Comparison of ENCODE assay signal across 24 cellular contexts in the genomic region with DNA sequence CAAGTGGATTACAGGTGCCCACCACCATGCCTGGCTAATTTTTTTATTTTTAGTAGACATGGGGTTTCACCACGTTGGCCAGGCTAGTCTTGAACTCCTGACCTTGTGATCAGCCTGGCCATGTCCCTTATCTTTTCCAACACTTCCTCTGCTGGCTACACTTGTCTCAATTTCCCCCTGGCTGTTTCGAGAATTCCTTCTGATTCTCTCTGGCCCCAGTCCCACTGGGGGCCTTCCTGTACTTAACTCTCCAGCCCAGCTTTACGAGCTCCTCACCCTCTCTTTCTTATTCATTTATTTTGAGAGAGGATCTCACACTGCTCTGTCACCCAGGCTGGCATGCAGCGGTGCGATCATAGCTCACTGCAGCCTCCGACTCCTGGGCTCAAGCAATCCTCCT.
"Had no signal": no experiment of that assay in that cellular context is flagged by ENCODE, and none has a peak within 500 bp of the region (broad histone marks: within the 10 kb centered on the region; RNA-seq: fewer than 3 reads in every experiment).

No MANE protein-coding gene starts in this region.

- ATAC-seq: activated T-helper 17 cell treated with anti-CD3 and anti-CD28 coated beads, Interleukin-2, amount 50 U/mL, for 72 hours; T-helper 17 cell had no signal

- H3K4me1 ChIP-seq: Peyer's patch had no signal

- H3K27ac ChIP-seq: Peyer's patch had no signal

- H3K27me3 Mint-ChIP-seq: activated CD4-positive, alpha-beta memory T cell treated with anti-CD3 and anti-CD28 coated beads, Interleukin-2, amount 10 ng/mL, durations not matched to agents 7 days and 5 days; activated naive CD8-positive, alpha-beta T cell treated with anti-CD3 and anti-CD28 coated beads for 36 hours had no signal

- FAIRE-seq: TTC549 had no signal

- H3K27me3 ChIP-seq: Peyer's patch had no signal

- H3K9me3 Mint-ChIP-seq: activated CD4-positive, alpha-beta memory T cell treated with anti-CD3 and anti-CD28 coated beads, Interleukin-2, amount 10 ng/mL, durations not matched to agents 7 days and 5 days; activated naive CD4-positive, alpha-beta T cell treated with anti-CD3 and anti-CD28 coated beads, Interleukin-2, amount 10 ng/mL, durations not matched to agents 7 days and 5 days; activated naive CD8-positive, alpha-beta T cell treated with anti-CD3 and anti-CD28 coated beads for 36 hours; activated T-helper 17 cell treated with anti-CD3 and anti-CD28 coated beads, Interleukin-2, amount 50 U/mL, for 72 hours had no signal

- H3K4me3 ChIP-seq: Peyer's patch had no signal

- H3K9me3 ChIP-seq: Peyer's patch had no signal

- DNase-seq: activated CD4-positive, alpha-beta memory T cell treated with anti-CD3 and anti-CD28 coated beads, Interleukin-2, amount 10 ng/mL, durations not matched to agents 7 days and 5 days; activated CD4-positive, alpha-beta T cell treated with anti-CD3 and anti-CD28 coated beads, Interleukin-2, amount 50 U/mL, for 1 hour; activated CD4-positive, CD25-positive, alpha-beta regulatory T cell; activated gamma-delta T cell treated with Interleukin-2 at 50 U/mL for 16 hours; activated naive CD4-positive, alpha-beta T cell treated with anti-CD3 and anti-CD28 coated beads, Interleukin-2, amount 10 ng/mL, durations not matched to agents 7 days and 5 days; activated naive CD8-positive, alpha-beta T cell treated with anti-CD3 and anti-CD28 coated beads for 36 hours; activated T-cell treated with anti-CD3 and anti-CD28 coated beads for 4 hours; activated T-cell treated with anti-CD3 and anti-CD28 coated beads, Interleukin-2, amount 50 U/mL, for 48 hours; Kasumi-1; KBM-7; NCI-H1105 treated with DMSO at 0.1 percent for 48 hours; NCI-H1436 treated with DMSO at 0.1 percent for 48 hours; NCI-H187; NCI-H2081; NCI-H510A treated with DMSO at 0.1 percent for 48 hours; NCI-H69; NK-92 treated with Interleukin-12 subunit alpha and Interleukin-12 subunit beta, amount 100 ng/mL, for 24 hours; OCI-M1; Peyer's patch; SHP77; T-helper 17 cell; T1000 had no signal

- H3K4me3 Mint-ChIP-seq: activated CD4-positive, alpha-beta memory T cell treated with anti-CD3 and anti-CD28 coated beads, Interleukin-2, amount 10 ng/mL, durations not matched to agents 7 days and 5 days; activated naive CD4-positive, alpha-beta T cell treated with anti-CD3 and anti-CD28 coated beads, Interleukin-2, amount 10 ng/mL, durations not matched to agents 7 days and 5 days; activated naive CD8-positive, alpha-beta T cell treated with anti-CD3 and anti-CD28 coated beads for 36 hours; activated T-helper 17 cell treated with anti-CD3 and anti-CD28 coated beads, Interleukin-2, amount 50 U/mL, for 72 hours; T-helper 17 cell had no signal

- H3K27ac Mint-ChIP-seq: activated CD4-positive, alpha-beta memory T cell treated with anti-CD3 and anti-CD28 coated beads, Interleukin-2, amount 10 ng/mL, durations not matched to agents 7 days and 5 days; activated naive CD4-positive, alpha-beta T cell treated with anti-CD3 and anti-CD28 coated beads, Interleukin-2, amount 10 ng/mL, durations not matched to agents 7 days and 5 days; activated naive CD8-positive, alpha-beta T cell treated with anti-CD3 and anti-CD28 coated beads for 36 hours; activated T-helper 17 cell treated with anti-CD3 and anti-CD28 coated beads, Interleukin-2, amount 50 U/mL, for 72 hours; T-helper 17 cell had no signal

- H3K4me1 Mint-ChIP-seq: activated CD4-positive, alpha-beta memory T cell treated with anti-CD3 and anti-CD28 coated beads, Interleukin-2, amount 10 ng/mL, durations not matched to agents 7 days and 5 days; activated naive CD4-positive, alpha-beta T cell treated with anti-CD3 and anti-CD28 coated beads, Interleukin-2, amount 10 ng/mL, durations not matched to agents 7 days and 5 days; activated naive CD8-positive, alpha-beta T cell treated with anti-CD3 and anti-CD28 coated beads for 36 hours; activated T-helper 17 cell treated with anti-CD3 and anti-CD28 coated beads, Interleukin-2, amount 50 U/mL, for 72 hours; T-helper 17 cell had no signal

- H3K36me3 Mint-ChIP-seq: activated naive CD4-positive, alpha-beta T cell treated with anti-CD3 and anti-CD28 coated beads, Interleukin-2, amount 10 ng/mL, durations not matched to agents 7 days and 5 days; activated naive CD8-positive, alpha-beta T cell treated with anti-CD3 and anti-CD28 coated beads for 36 hours had no signal
